In the genomic region with DNA sequence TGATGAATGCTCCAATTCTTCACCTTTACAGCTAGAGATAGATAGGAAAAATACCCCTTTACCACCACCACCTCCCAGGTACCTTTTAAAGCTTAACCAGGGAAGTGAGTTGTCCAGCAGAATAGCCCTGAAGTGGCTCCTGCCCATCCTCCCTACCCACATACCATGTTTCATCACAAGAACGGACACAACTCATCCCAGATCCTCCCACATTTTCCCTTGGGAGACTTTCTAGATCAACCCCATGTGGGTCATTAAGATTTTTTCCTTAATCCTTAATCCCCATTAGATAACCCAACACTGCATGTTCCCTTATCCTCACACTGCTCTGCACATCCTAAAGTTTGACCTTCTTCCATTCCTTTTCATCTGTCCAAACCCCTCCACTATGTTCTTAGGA, we compare ENCODE assay signal across 32 cellular contexts.
"Had no signal": no experiment of that assay in that cellular context is flagged by ENCODE, and none has a peak within 500 bp of the region (broad histone marks: within the 10 kb centered on the region; RNA-seq: fewer than 3 reads in every experiment).

No MANE protein-coding gene starts in this region.

- H3K79me2 ChIP-seq: parathyroid adenoma had no signal

- H3K27ac Mint-ChIP-seq: natural killer cell; nephron; neural progenitor cell; progenitor cell of endocrine pancreas; stimulated activated memory B cell treated with anti-CD40 and anti-IgM and Interleukin-4, amounts not matched to agents 10 μg/mL and 1 μg/mL and 100 μg/mL, for 72 hours; stimulated activated naive CD8-positive, alpha-beta T cell treated with anti-CD3 and anti-CD28 coated beads, Interleukin-15, amount 100 ng/mL, for 72 hours; type B pancreatic cell had no signal

- DNase-seq: natural killer cell; occipital lobe; ovary; posterior cingulate gyrus; psoas muscle; right cardiac atrium; right lobe of liver; sigmoid colon; spleen; stimulated activated CD4-positive, alpha-beta T cell treated with anti-CD3 and anti-CD28 coated beads, Interleukin-12 subunit alpha, Interleukin-12 subunit beta, amount 100 ng/mL, for 4 hours; stimulated activated CD4-positive, alpha-beta T cell treated with anti-CD3 and anti-CD28 coated beads, Interleukin-1b, Interleukin-23, amount 100 ng/mL, for 48 hours; stimulated activated CD4-positive, alpha-beta T cell treated with anti-CD3 and anti-CD28 coated beads, Interleukin-4, amount 100 ng/mL, for 1 hour; stimulated activated CD4-positive, alpha-beta T cell treated with anti-CD3 and anti-CD28 coated beads, Interleukin-4, amount 100 ng/mL, for 4 hours; stimulated activated CD8-positive, alpha-beta memory T cell treated with anti-CD3 and anti-CD28 coated beads, Interleukin-4, amount 100 ng/mL, for 48 hours; stimulated activated naive CD4-positive, alpha-beta T cell; stimulated activated naive CD8-positive, alpha-beta T cell treated with anti-CD3 and anti-CD28 coated beads, Interleukin-15, amount 100 ng/mL, for 72 hours; stimulated activated naive CD8-positive, alpha-beta T cell treated with anti-CD3 and anti-CD28 coated beads, Interleukin-15, Interleukin-2, amounts not matched to agents 100 U/mL and 50 U/mL, for 24 hours; substantia nigra; testis; tibial artery; transverse colon; upper lobe of right lung; uterus had no signal

- H3K9me3 ChIP-seq: ovary, psoas muscle, right lobe of liver, sigmoid colon, suprapubic skin, testis, tibial artery, transverse colon, upper lobe of right lung, uterus had no signal

- H3K4me3 ChIP-seq: neural progenitor cell, ovary, psoas muscle, right lobe of liver, sigmoid colon, skin epidermis, smooth muscle cell, spleen, suprapubic skin, testis, tibial artery, transverse colon, upper lobe of right lung, uterus had no signal

- H3K4me1 Mint-ChIP-seq: nephron, neural progenitor cell had no signal

- H3K4me1 ChIP-seq: neural progenitor cell, parathyroid adenoma, psoas muscle, right lobe of liver, sigmoid colon, spleen, suprapubic skin, testis, tibial artery, transverse colon, upper lobe of right lung, uterus had no signal

- H3K4me2 ChIP-seq: neural progenitor cell, smooth muscle cell had no signal

- H3K9me3 Mint-ChIP-seq: natural killer cell, type B pancreatic cell had no signal

- H3K4me3 Mint-ChIP-seq: natural killer cell; nephron; neural progenitor cell; stimulated activated memory B cell treated with anti-CD40 and anti-IgM and Interleukin-4, amounts not matched to agents 10 μg/mL and 1 μg/mL and 100 μg/mL, for 72 hours; stimulated activated naive CD8-positive, alpha-beta T cell treated with anti-CD3 and anti-CD28 coated beads, Interleukin-15, amount 100 ng/mL, for 72 hours; type B pancreatic cell had no signal

- H3K36me3 ChIP-seq: neural progenitor cell, ovary, right lobe of liver, sigmoid colon, spleen, suprapubic skin, tibial artery, transverse colon, upper lobe of right lung, uterus had no signal

- H3K27me3 ChIP-seq: neural progenitor cell, ovary, right lobe of liver, sigmoid colon, spleen, suprapubic skin, testis, tibial artery, transverse colon, upper lobe of right lung, uterus had no signal

- H3K27ac ChIP-seq: neural progenitor cell, ovary, parathyroid adenoma, psoas muscle, right lobe of liver, sigmoid colon, skin epidermis, spleen, suprapubic skin, testis, tibial artery, transverse colon, upper lobe of right lung, uterus had no signal

- H3K36me3 Mint-ChIP-seq: natural killer cell, neural progenitor cell, type B pancreatic cell had no signal

- H2AFZ ChIP-seq: neural progenitor cell, parathyroid adenoma had no signal

- H3K9ac ChIP-seq: neural progenitor cell, parathyroid adenoma had no signal

- H3K27me3 Mint-ChIP-seq: stimulated activated memory B cell treated with anti-CD40 and anti-IgM and Interleukin-4, amounts not matched to agents 10 μg/mL and 1 μg/mL and 100 μg/mL, for 72 hours; stimulated activated naive CD8-positive, alpha-beta T cell treated with anti-CD3 and anti-CD28 coated beads, Interleukin-15, amount 100 ng/mL, for 72 hours had no signal

- ATAC-seq: natural killer cell; psoas muscle; right cardiac atrium; right lobe of liver; stimulated activated memory B cell treated with anti-CD40 and anti-IgM and Interleukin-4, amounts not matched to agents 10 μg/mL and 1 μg/mL and 100 μg/mL, for 72 hours; stimulated activated naive CD8-positive, alpha-beta T cell treated with anti-CD3 and anti-CD28 coated beads, Interleukin-15, amount 100 ng/mL, for 72 hours; stimulated activated naive CD8-positive, alpha-beta T cell treated with anti-CD3 and anti-CD28 coated beads, Interleukin-15, Interleukin-2, amounts not matched to agents 100 U/mL and 50 U/mL, for 24 hours; upper lobe of right lung had no signal
